ENCODE assay signal across 24 cellular contexts in the genomic region with DNA sequence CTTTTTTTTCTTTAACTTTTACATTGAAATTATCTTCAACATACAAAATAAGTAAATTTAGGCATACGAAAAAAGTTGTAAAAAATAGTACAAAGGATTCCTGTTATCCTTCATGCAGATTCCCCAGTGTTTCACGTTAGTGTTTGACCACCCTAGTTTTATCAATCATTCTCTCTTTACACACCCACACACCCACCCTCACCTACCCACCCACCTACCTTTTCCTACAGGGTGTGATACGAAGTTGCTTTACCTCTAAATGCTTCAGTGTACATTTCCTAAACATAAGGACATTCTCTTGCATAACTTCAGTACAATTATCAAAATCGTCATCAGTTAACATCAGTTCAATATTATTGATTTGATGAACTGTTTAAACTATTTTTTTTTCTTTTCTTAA. TPM values are rescaled to one million over a fixed set of nuclear protein-coding genes. Genes with fewer than 3 reads are reported as not detected.
DNase-seq lines count a peak whose midpoint lies in the region; ATAC-seq and TF ChIP-seq lines count a peak whose summit lies in the region.
"Had no signal": no experiment of that assay in that cellular context is flagged by ENCODE, and none has a peak within 500 bp of the region (broad histone marks: within the 10 kb centered on the region; RNA-seq: fewer than 3 reads in every experiment).

No MANE protein-coding gene starts in this region.

- POLR2A ChIA-PET in HEK293 (lab: Yijun Ruan, JAX): no interaction called here

- H3K4ac ChIP-seq in trophoblast cell (ENCODE audit: low read depth, low read length): peak overlapping the region; percentile 64

- H3K14ac ChIP-seq in trophoblast cell (ENCODE audit: low read length): no peak overlapping the region

- no peak overlapping the region for H3K18ac ChIP-seq in trophoblast cell (ENCODE audit: low read length)

- H3K27ac ChIP-seq in left ventricle myocardium inferior (replicated peaks) (peak overlapping the region; percentile 88), heart left ventricle (peak overlapping the region in 3 of 12 donors; percentile 17 to 36 (median 18)), HEK293 (ENCODE audit: extremely low read depth, low read depth, low read length) (no peak overlapping the region), trophoblast cell (ENCODE audit: low read depth, low read length) (no peak overlapping the region)
- H3K27ac ChIP-seq: BLaER1 had no signal

- H3K4me3 ChIP-seq in left ventricle myocardium inferior (no peak overlapping the region), heart left ventricle (no peak overlapping the region), HEK293 (ENCODE audit: low read depth, low read length) (no peak overlapping the region), trophoblast cell (ENCODE audit: low read depth, low read length) (no peak overlapping the region)
- H3K4me3 ChIP-seq: BLaER1, GM12878 had no signal

- H3K9me3 ChIP-seq in left ventricle myocardium inferior (replicated peaks): peaks cover 6% of the 10 kb centered on the region
- H3K9me3 ChIP-seq in heart left ventricle: peaks cover 0 to 9% (median 0%) of the 10 kb centered on the region in 12 donors
- no peaks in the 10 kb centered on the region for H3K9me3 ChIP-seq in HEK293 (ENCODE audit: control insufficient read depth, insufficient read depth, low read depth, low read length)
- H3K9me3 ChIP-seq in trophoblast cell (ENCODE audit: insufficient read depth, low read depth, low read length): peaks cover 2% of the 10 kb centered on the region
- H3K9me3 ChIP-seq: BE2C had no signal

- H3K4me1 ChIP-seq in left ventricle myocardium inferior (peaks cover 79% of the 10 kb centered on the region), heart left ventricle (peaks cover 10 to 71% (median 48%) of the 10 kb centered on the region in 12 donors), HEK293 (ENCODE audit: control insufficient read depth, insufficient read depth, low read length) (no peaks in the 10 kb centered on the region; the same call in 1 of the 2 replicates), trophoblast cell (ENCODE audit: control insufficient read depth in 1 of 2, insufficient read depth in 2 of 2, low read length in 2 of 2) (no peaks in the 10 kb centered on the region)
- H3K4me1 ChIP-seq: BE2C, BLaER1 had no signal

- H4K8ac ChIP-seq in trophoblast cell (ENCODE audit: low read depth, low read length): no peak overlapping the region

- no peak overlapping the region for H3K4me2 ChIP-seq in trophoblast cell (ENCODE audit: low read length)
- H3K4me2 ChIP-seq: BLaER1 had no signal

- H3K27me3 ChIP-seq in left ventricle myocardium inferior (ENCODE audit: low read depth) (no peaks in the 10 kb centered on the region), heart left ventricle (no peaks in the 10 kb centered on the region), trophoblast cell (ENCODE audit: insufficient read depth, low read length) (no peaks in the 10 kb centered on the region)
- H3K27me3 ChIP-seq: BE2C, BLaER1 had no signal

- intact Hi-C loops in left ventricle myocardium inferior (cut with micrococcal nuclease) (no loop called here), heart left ventricle (cut with DNase I) (loop anchor here in 3 of 10 donors (5.0 kb wide), 1 partner anchor 37 kb away; the partner anchor contains the start of gene HIPK3 (in 3 of the 3))

- no peaks in the 10 kb centered on the region for H3K79me1 ChIP-seq in trophoblast cell (ENCODE audit: low read length)

- TF ChIP-seq POLR2A in heart left ventricle (IDR thresholded peaks at IDR 0.05): no peak

- no peak for DNase-seq in left ventricle myocardium inferior
- no peak for DNase-seq in heart left ventricle
- no peak for DNase-seq in trophoblast cell
- DNase-seq in NOMO-1 treated with DMSO at 0.1 percent for 48 hours (lab: John Stamatoyannopoulos, UW; ENCODE audit: unreplicated experiment): no peak
- DNase-seq in stimulated activated CD4-positive, alpha-beta T cell treated with anti-CD3 and anti-CD28 coated beads, Interleukin-4, amount 100 ng/mL, for 1 hour: no peak
- DNase-seq: 8988T; ACHN; BE2C; C1 segment of cervical spinal cord; CD4-positive, alpha-beta memory T cell; CD4-positive, CD25-positive, alpha-beta regulatory T cell; CD8-positive, alpha-beta memory T cell; COR-L47; DMS 273 treated with DMSO at 0.1 percent for 48 hours; DMS153; DMS53; DMS79; DND-41; EL; GDM1 had no signal

- H2BK12ac ChIP-seq in trophoblast cell (ENCODE audit: low read length): no peak overlapping the region

- no peak overlapping the region for H2BK120ac ChIP-seq in trophoblast cell (ENCODE audit: insufficient read depth, low read length, poor library complexity)

- no peak overlapping the region for H3K23ac ChIP-seq in trophoblast cell (ENCODE audit: low read length)

- peaks cover 9% of the 10 kb centered on the region for H3K36me3 ChIP-seq in left ventricle myocardium inferior
- H3K36me3 ChIP-seq in heart left ventricle: peaks cover 0 to 20% (median 3%) of the 10 kb centered on the region in 9 donors
- H3K36me3 ChIP-seq in HEK293 (ENCODE audit: control insufficient read depth in 2 of 2, insufficient read depth in 1 of 2, low read length in 2 of 2): no peaks in the 10 kb centered on the region
- peaks cover 4 to 5% of the 10 kb centered on the region in 2 experiments for H3K36me3 ChIP-seq in trophoblast cell (ENCODE audit: control insufficient read depth in 1 of 2, insufficient read depth in 2 of 2, low read length in 2 of 2)
- H3K36me3 ChIP-seq: BE2C had no signal

- H3K9ac ChIP-seq in trophoblast cell (ENCODE audit: low read length): no peak overlapping the region
- H3K9ac ChIP-seq: BLaER1 had no signal

- ATAC-seq in heart left ventricle (no peak), GM21786 (IDR thresholded peaks at IDR 0.05; ENCODE audit: unreplicated experiment) (no peak)
- ATAC-seq: GM12878 had no signal

- TF ChIP-seq CTCF in left ventricle myocardium inferior (IDR thresholded peaks at IDR 0.05; ENCODE audit: borderline replicate concordance) (no peak), heart left ventricle (IDR thresholded peaks at IDR 0.05) (no peak), HEK293 (tag by site-specific recombination; IDR thresholded peaks at IDR 0.05) (no peak)

- WGBS in heart left ventricle, 4 donors: 77 to 82% (median 80%) methylated on average over 4 of the region's 4 CpGs
- no CpG with 5 or more reads among the region's 4 CpGs for WGBS in trophoblast cell (ENCODE audit: extremely low coverage, insufficient coverage, insufficient read length)

- no peak overlapping the region for H2BK5ac ChIP-seq in trophoblast cell (ENCODE audit: low read depth, low read length, poor library complexity)

- H2AFZ ChIP-seq in trophoblast cell (ENCODE audit: insufficient read depth, low read length, poor library complexity): no peak overlapping the region

- H2AK5ac ChIP-seq in trophoblast cell (ENCODE audit: low read length): no peak overlapping the region

- peaks cover 3% of the 10 kb centered on the region for H3K79me2 ChIP-seq in trophoblast cell (ENCODE audit: control insufficient read depth, insufficient read depth, low read length, poor library complexity)

- no peak overlapping the region for H4K12ac ChIP-seq in trophoblast cell (ENCODE audit: low read depth, low read length)

- CTCF ChIA-PET in HEK293 (lab: Yijun Ruan, JAX): no interaction called here

- no peak overlapping the region for H4K91ac ChIP-seq in trophoblast cell (ENCODE audit: low read depth, low read length)

TF ChIP-seq in HEK293, 187 proteins besides CTCF, POLR2A, EP300 and RAD21 (continues in another document):
- no peak for TF ChIP-seq SCRT1 (tag by site-specific recombination; IDR thresholded peaks at IDR 0.05; ENCODE audit: borderline replicate concordance)
- TF ChIP-seq, protein P1, sequence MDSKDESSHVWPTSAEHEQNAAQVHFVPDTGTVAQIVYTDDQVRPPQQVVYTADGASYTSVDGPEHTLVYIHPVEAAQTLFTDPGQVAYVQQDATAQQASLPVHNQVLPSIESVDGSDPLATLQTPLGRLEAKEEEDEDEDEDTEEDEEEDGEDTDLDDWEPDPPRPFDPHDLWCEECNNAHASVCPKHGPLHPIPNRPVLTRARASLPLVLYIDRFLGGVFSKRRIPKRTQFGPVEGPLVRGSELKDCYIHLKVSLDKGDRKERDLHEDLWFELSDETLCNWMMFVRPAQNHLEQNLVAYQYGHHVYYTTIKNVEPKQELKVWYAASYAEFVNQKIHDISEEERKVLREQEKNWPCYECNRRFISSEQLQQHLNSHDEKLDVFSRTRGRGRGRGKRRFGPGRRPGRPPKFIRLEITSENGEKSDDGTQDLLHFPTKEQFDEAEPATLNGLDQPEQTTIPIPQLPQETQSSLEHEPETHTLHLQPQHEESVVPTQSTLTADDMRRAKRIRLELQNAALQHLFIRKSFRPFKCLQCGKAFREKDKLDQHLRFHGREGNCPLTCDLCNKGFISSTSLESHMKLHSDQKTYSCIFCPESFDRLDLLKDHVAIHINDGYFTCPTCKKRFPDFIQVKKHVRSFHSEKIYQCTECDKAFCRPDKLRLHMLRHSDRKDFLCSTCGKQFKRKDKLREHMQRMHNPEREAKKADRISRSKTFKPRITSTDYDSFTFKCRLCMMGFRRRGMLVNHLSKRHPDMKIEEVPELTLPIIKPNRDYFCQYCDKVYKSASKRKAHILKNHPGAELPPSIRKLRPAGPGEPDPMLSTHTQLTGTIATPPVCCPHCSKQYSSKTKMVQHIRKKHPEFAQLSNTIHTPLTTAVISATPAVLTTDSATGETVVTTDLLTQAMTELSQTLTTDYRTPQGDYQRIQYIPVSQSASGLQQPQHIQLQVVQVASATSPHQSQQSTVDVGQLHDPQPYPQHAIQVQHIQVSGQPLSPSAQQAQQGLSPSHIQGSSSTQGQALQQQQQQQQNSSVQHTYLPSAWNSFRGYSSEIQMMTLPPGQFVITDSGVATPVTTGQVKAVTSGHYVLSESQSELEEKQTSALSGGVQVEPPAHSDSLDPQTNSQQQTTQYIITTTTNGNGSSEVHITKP (tag by site-specific recombination; IDR thresholded peaks at IDR 0.05): no peak
- TF ChIP-seq ZNF843 (tag by site-specific recombination; IDR thresholded peaks at IDR 0.05): no peak
- no peak for TF ChIP-seq GLIS1 (tag by site-specific recombination; IDR thresholded peaks at IDR 0.05)
- TF ChIP-seq ZFHX2 (tag by site-specific recombination; conservative IDR thresholded peaks at IDR 0.05): peak; percentile 67
- no peak for TF ChIP-seq ZNF692 (tag by site-specific recombination; IDR thresholded peaks at IDR 0.05)

RNA-seq across cellular contexts. Expression of gene HIPK3, which starts 37.0 kb away (rescaled TPM):
- total RNA-seq in left ventricle myocardium inferior (247 TPM), heart left ventricle (100 to 1,000 TPM; 207 to 298 (median 257) TPM)
- 10 to 100 TPM; 26.3 to 36.4 TPM for polyA plus RNA-seq in heart left ventricle
- polyA plus RNA-seq in trophoblast cell (2013): 18.8 and 19.0 TPM in 2 replicates
